8 cellular contexts compared by ENCODE assay signal in the genomic region with DNA sequence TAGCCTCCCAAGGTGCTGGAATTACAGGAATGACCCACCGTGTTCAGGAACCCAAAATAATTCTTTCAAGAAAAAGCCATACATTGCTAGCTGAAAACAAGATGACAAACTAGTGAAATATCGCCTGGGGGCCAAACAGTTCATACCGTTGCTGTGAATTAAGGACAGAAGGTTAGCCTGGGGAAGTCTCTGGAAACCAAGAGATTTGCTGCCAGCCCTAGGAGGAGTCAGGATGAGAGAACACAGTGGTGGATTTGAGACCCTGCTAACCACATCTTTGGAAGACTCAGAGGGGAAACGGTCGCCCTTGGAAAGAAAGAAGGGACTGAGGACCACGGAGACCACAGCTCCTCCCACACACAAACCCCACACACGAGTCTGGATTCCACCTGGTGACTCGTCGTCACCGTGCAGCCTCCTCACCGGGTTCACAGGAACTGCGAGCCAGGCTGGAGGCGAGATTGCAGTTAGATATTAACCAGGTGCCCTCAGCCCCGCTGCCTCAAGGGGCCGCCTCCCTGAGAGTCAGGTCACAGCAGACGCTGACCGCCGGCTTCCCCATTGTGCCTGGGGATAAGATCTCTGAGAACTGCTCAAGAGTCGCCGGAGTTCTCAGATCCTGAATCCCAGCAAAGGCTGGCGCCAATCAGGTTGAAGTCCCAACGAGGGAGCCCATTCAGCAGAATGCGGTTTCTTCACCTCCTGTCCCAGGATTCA. TPM values are rescaled to one million over a fixed set of nuclear protein-coding genes. Genes with fewer than 3 reads are reported as not detected.
DNase-seq lines count a peak whose midpoint lies in the region; ATAC-seq, FAIRE-seq and TF ChIP-seq lines count a peak whose summit lies in the region.
"Not testable (repeated sequence)": the region's sequence is repeated elsewhere in the genome, so short reads cannot be mapped to it uniquely, and the experiment has no call there.

No MANE protein-coding gene starts in this region.

- WGBS in A549 (ENCODE audit: missing lambda C conversion rate): 5% methylated on average over 14 of the region's 23 CpGs
- WGBS in ectodermal cell, 2 experiments: 8% methylated on average over 19 of the region's 23 CpGs

- TF ChIP-seq CTCF in A549 (IDR thresholded peaks at IDR 0.05); activated CD8-positive, alpha-beta T cell treated with anti-CD3 and anti-CD28 coated beads for 36 hours (IDR thresholded peaks at IDR 0.05): not testable (repeated sequence)

- H3K4me2 ChIP-seq in A549: peak overlapping the region; percentile 80

- H3K4me1 Mint-ChIP-seq in activated CD8-positive, alpha-beta T cell treated with anti-CD3 and anti-CD28 coated beads for 36 hours (ENCODE audit: low read depth): peaks cover 11% of the 10 kb centered on the region

- CTCF ChIA-PET in A549 (lab: Yijun Ruan, JAX): not testable (repeated sequence)
- CTCF ChIA-PET in activated CD8-positive, alpha-beta T cell treated with anti-CD3 and anti-CD28 coated beads for 36 hours (lab: Charles Lee): interaction anchor here (0.6 kb wide), 1 partner anchor 189 kb away, joined by 4 read pairs; no protein-coding TSS in a partner anchor

- peak overlapping the region; percentile 64 to 87 for H3K27ac ChIP-seq in A549
- H3K27ac ChIP-seq in ectodermal cell (ENCODE audit: insufficient read depth, low read depth, low read length, poor library complexity, severe bottlenecking): peak overlapping the region; percentile 62
- peak overlapping the region; percentile 77 for H3K27ac ChIP-seq in skeletal muscle tissue (ENCODE audit: low read depth, low read length)

- TF ChIP-seq EP300 in A549 (IDR thresholded peaks at IDR 0.05): not testable (repeated sequence)

- peaks cover 11% of the 10 kb centered on the region for H3K9me3 Mint-ChIP-seq in activated CD8-positive, alpha-beta T cell treated with anti-CD3 and anti-CD28 coated beads for 36 hours

- peak overlapping the region; percentile 82 to 85 (median 85) for H3K9ac ChIP-seq in skeletal muscle tissue (ENCODE audit: low read depth in 1 of 3, low read length in 3 of 3)

- H3K36me3 Mint-ChIP-seq in activated CD8-positive, alpha-beta T cell treated with anti-CD3 and anti-CD28 coated beads for 36 hours (ENCODE audit: low read depth): peaks cover 17% of the 10 kb centered on the region

- not testable (repeated sequence) for H3K36me3 ChIP-seq in ectodermal cell (ENCODE audit: control insufficient read depth, insufficient read depth, low read length); skeletal muscle tissue (ENCODE audit: control insufficient read depth in 3 of 3, insufficient read depth in 3 of 3, low read length in 3 of 3)

- DNase-seq in A549 (ENCODE audit: low read depth in 1 of 2, low spot score in 1 of 2): peak in 1 of 2 experiments; percentile 23
- DNase-seq in NCI-H146 (lab: John Stamatoyannopoulos, UW): peak; percentile 26
- DNase-seq in activated CD8-positive, alpha-beta T cell treated with anti-CD3 and anti-CD28 coated beads for 36 hours: peak; percentile 69
- peak; percentile 54 to 55 for DNase-seq in left colon

- POLR2A ChIA-PET in A549 (lab: Yijun Ruan, JAX); activated CD8-positive, alpha-beta T cell treated with anti-CD3 and anti-CD28 coated beads for 36 hours (lab: Charles Lee): not testable (repeated sequence)

- ATAC-seq in A549 (peak; percentile 58 to 61), GM18873 (IDR thresholded peaks at IDR 0.05; ENCODE audit: low FRiP score, unreplicated experiment) (peak; percentile 28), HG02938 (IDR thresholded peaks at IDR 0.05; ENCODE audit: unreplicated experiment) (peak; percentile 47), left colon (peak; percentile 73)
- ATAC-seq in activated CD8-positive, alpha-beta T cell treated with anti-CD3 and anti-CD28 coated beads for 36 hours: peak; percentile 55

- H3K27me3 ChIP-seq in ectodermal cell (ENCODE audit: control insufficient read depth, insufficient read depth, low read length, poor library complexity, severe bottlenecking); skeletal muscle tissue (ENCODE audit: control insufficient read depth in 3 of 3, insufficient read depth in 3 of 3, low read length in 3 of 3): not testable (repeated sequence)

- H3K4me3 ChIP-seq in A549 (peak overlapping the region; percentile 60), ectodermal cell (ENCODE audit: insufficient read depth, low read depth, low read length) (peak overlapping the region; percentile 49), skeletal muscle tissue (ENCODE audit: low read length in 3 of 3) (peak overlapping the region; percentile 85 to 93 (median 87))

- TF ChIP-seq RAD21 in A549 (conservative IDR thresholded peaks at IDR 0.05 in 1 of 2, IDR thresholded peaks at IDR 0.05 in 1 of 2): not testable (repeated sequence)

- not testable (repeated sequence) for H3K27me3 Mint-ChIP-seq in activated CD8-positive, alpha-beta T cell treated with anti-CD3 and anti-CD28 coated beads for 36 hours

- H3K27ac Mint-ChIP-seq in activated CD8-positive, alpha-beta T cell treated with anti-CD3 and anti-CD28 coated beads for 36 hours: peak overlapping the region; percentile 37

- peaks cover 13% of the 10 kb centered on the region; the same call in 1 of the 3 replicates for H3K9me3 ChIP-seq in A549
- H3K9me3 ChIP-seq in ectodermal cell (ENCODE audit: control insufficient read depth, low read length); skeletal muscle tissue (ENCODE audit: control insufficient read depth in 3 of 3, low read length in 3 of 3): not testable (repeated sequence)

- not testable (repeated sequence) for TF ChIP-seq POLR2A in A549 (IDR thresholded peaks at IDR 0.05; ENCODE audit: low read length)

- intact Hi-C loops in activated CD8-positive, alpha-beta T cell treated with anti-CD3 and anti-CD28 coated beads for 36 hours (cut with micrococcal nuclease); left colon (cut with DNase I, micrococcal nuclease): not testable (repeated sequence)

- H3K4me1 ChIP-seq in A549; ectodermal cell (ENCODE audit: control insufficient read depth, insufficient read depth, low read length); skeletal muscle tissue (ENCODE audit: control insufficient read depth in 3 of 3, insufficient read depth in 3 of 3, low read length in 3 of 3): not testable (repeated sequence)

- FAIRE-seq in A549 (lab: Jason Lieb, UNC): not testable (repeated sequence)

- H3K4me3 Mint-ChIP-seq in activated CD8-positive, alpha-beta T cell treated with anti-CD3 and anti-CD28 coated beads for 36 hours: peak overlapping the region; percentile 90

TF ChIP-seq in A549, 52 proteins besides CTCF, POLR2A, EP300 and RAD21:
- TF ChIP-seq, protein P1, sequence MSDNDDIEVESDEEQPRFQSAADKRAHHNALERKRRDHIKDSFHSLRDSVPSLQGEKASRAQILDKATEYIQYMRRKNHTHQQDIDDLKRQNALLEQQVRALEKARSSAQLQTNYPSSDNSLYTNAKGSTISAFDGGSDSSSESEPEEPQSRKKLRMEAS (IDR thresholded peaks at IDR 0.05): 0 out of 2 replicates have a peak, but pooled peaks have one; percentile 20

RNA-seq across cellular contexts. Expression of a gene that starts 1.0 kb away (rescaled TPM):
- polyA plus RNA-seq in A549 (2011; rRNA removed) (2.4 and 2.7 TPM in 2 replicates), A549 (2017; fragmentation: RNase III; extraction: RNeasy Plus Mini Kit Qiagen cat#74134 plus additional on column Dnase treatment) (1.7 TPM in 3 replicates)
- polyA plus RNA-seq in A549 (2012; cell fraction: cytosol; rRNA removed): 0.65 and 0.74 TPM in 2 replicates
- 0.64 and 0.75 TPM in 2 replicates for polyA plus RNA-seq in A549 (2012; cell fraction: nucleus; rRNA removed)
- 1.8 TPM in 2 replicates for polyA minus RNA-seq in A549 (2011; rRNA and poly(A)+ RNA removed)
- total RNA-seq in activated CD8-positive, alpha-beta T cell treated with anti-CD3 and anti-CD28 coated beads for 36 hours: 1 to 10 TPM; 2.4 to 3.2 TPM
- 6.2 TPM for polyA plus RNA-seq in ectodermal cell (2013, experiment 1 of 4)
- polyA plus RNA-seq in ectodermal cell (2013, experiment 2 of 4): 6.4 TPM
- polyA plus RNA-seq in ectodermal cell (2013, experiment 3 of 4): 5.2 TPM
- 5.5 TPM for polyA plus RNA-seq in ectodermal cell (2013, experiment 4 of 4)
- total RNA-seq in left colon (1 to 10 TPM; 5.6 to 7.5 TPM), skeletal muscle tissue (5.7 TPM)

RNA-seq across cellular contexts. Expression of a gene that starts 34.6 kb away (rescaled TPM):
- polyA plus RNA-seq in A549 (2011; rRNA removed) (not detected in 2 replicates), A549 (2017; fragmentation: RNase III; extraction: RNeasy Plus Mini Kit Qiagen cat#74134 plus additional on column Dnase treatment) (not detected in 3 replicates)
- not detected in 2 replicates for polyA plus RNA-seq in A549 (2012; cell fraction: cytosol; rRNA removed)
- not detected in 2 replicates for polyA plus RNA-seq in A549 (2012; cell fraction: nucleus; rRNA removed)
- not detected in 2 replicates for polyA minus RNA-seq in A549 (2011; rRNA and poly(A)+ RNA removed)
- 1 to 10 TPM; 1.5 to 1.8 TPM for total RNA-seq in activated CD8-positive, alpha-beta T cell treated with anti-CD3 and anti-CD28 coated beads for 36 hours
- polyA plus RNA-seq in ectodermal cell (2013, experiment 1 of 4): 4.3 TPM
- 3.0 TPM for polyA plus RNA-seq in ectodermal cell (2013, experiment 2 of 4)
- polyA plus RNA-seq in ectodermal cell (2013, experiment 3 of 4): 2.7 TPM
- 3.6 TPM for polyA plus RNA-seq in ectodermal cell (2013, experiment 4 of 4)
- total RNA-seq in left colon (1 to 10 TPM; 1.6 to 2.4 TPM), skeletal muscle tissue (4.2 TPM)

RNA-seq across cellular contexts. Expression of a gene that starts 40.8 kb away (rescaled TPM):
- polyA plus RNA-seq in A549 (2011; rRNA removed) (1.0 and 1.1 TPM in 2 replicates), A549 (2017; fragmentation: RNase III; extraction: RNeasy Plus Mini Kit Qiagen cat#74134 plus additional on column Dnase treatment) (1.0 to 1.1 TPM (median 1.1 TPM) in 3 replicates)
- polyA plus RNA-seq in A549 (2012; cell fraction: cytosol; rRNA removed): 0.19 and 0.30 TPM in 2 replicates
- 0.23 and 0.34 TPM in 2 replicates for polyA plus RNA-seq in A549 (2012; cell fraction: nucleus; rRNA removed)
- 0.88 and 0.99 TPM in 2 replicates for polyA minus RNA-seq in A549 (2011; rRNA and poly(A)+ RNA removed)
- total RNA-seq in activated CD8-positive, alpha-beta T cell treated with anti-CD3 and anti-CD28 coated beads for 36 hours: 1 to 10 TPM; 3.1 to 3.2 TPM
- polyA plus RNA-seq in ectodermal cell (2013, experiment 1 of 4): 9.1 TPM
- 8.2 TPM for polyA plus RNA-seq in ectodermal cell (2013, experiment 2 of 4)
- polyA plus RNA-seq in ectodermal cell (2013, experiment 3 of 4): 6.9 TPM
- 7.9 TPM for polyA plus RNA-seq in ectodermal cell (2013, experiment 4 of 4)
- total RNA-seq in left colon (1 to 10 TPM; 6.0 to 7.4 TPM), skeletal muscle tissue (4.7 TPM)
